In the genomic region with DNA sequence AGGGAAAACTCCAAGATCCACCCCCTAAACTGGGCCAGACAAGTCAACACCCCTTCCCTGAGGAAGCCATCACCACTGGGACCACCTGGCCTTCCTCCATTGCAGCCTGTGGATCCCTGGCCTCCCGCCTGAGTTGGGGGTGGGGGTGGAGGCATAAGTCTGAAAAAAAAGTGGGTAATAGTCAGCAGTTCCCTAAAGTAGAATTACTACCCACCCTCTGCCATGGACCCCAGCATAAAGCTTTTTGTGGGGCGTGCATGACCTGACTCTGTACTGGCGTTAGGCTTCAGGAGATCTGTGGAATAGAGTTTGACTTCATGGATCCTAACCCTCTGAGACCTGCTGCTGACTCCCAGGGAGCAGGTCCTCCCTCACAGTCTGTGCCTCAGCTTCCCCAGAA, we compare ENCODE assay signal across 23 cellular contexts. TPM values are rescaled to one million over a fixed set of nuclear protein-coding genes. Genes with fewer than 3 reads are reported as not detected.
DNase-seq lines count a peak whose midpoint lies in the region; ATAC-seq and TF ChIP-seq lines count a peak whose summit lies in the region.
"Had no signal": no experiment of that assay in that cellular context is flagged by ENCODE, and none has a peak within 500 bp of the region (broad histone marks: within the 10 kb centered on the region; RNA-seq: fewer than 3 reads in every experiment).

No MANE protein-coding gene starts in this region.

- no peak for TF ChIP-seq CTCF in left ventricle myocardium inferior (IDR thresholded peaks at IDR 0.05; ENCODE audit: borderline replicate concordance)
- TF ChIP-seq CTCF in brain (conservative IDR thresholded peaks at IDR 0.05): no peak
- no peak for TF ChIP-seq CTCF in mucosa of descending colon (IDR thresholded peaks at IDR 0.05)
- TF ChIP-seq CTCF in upper lobe of right lung (IDR thresholded peaks at IDR 0.05): no peak

- H3K9me3 ChIP-seq in left ventricle myocardium inferior (replicated peaks) (no peaks in the 10 kb centered on the region), mucosa of descending colon (no peaks in the 10 kb centered on the region), upper lobe of right lung (no peaks in the 10 kb centered on the region)
- H3K9me3 ChIP-seq: testis had no signal

- H3K27me3 ChIP-seq in left ventricle myocardium inferior (ENCODE audit: low read depth): no peaks in the 10 kb centered on the region
- H3K27me3 ChIP-seq in upper lobe of right lung: no peaks in the 10 kb centered on the region
- H3K27me3 ChIP-seq: testis had no signal

- H3K4me1 Mint-ChIP-seq in brain: peaks cover 52% of the 10 kb centered on the region

- peak overlapping the region in 3 of 5 experiments; percentile 54 to 85 (median 66) for H3K27ac Mint-ChIP-seq in brain
- H3K27ac Mint-ChIP-seq: activated CD4-positive, alpha-beta memory T cell treated with anti-CD3 and anti-CD28 coated beads, Interleukin-2, amount 10 ng/mL, durations not matched to agents 7 days and 5 days; activated naive CD4-positive, alpha-beta T cell treated with anti-CD3 and anti-CD28 coated beads, Interleukin-2, amount 50 U/mL, for 24 hours; CD4-positive, CD25-positive, alpha-beta regulatory T cell had no signal

- H3K4me1 ChIP-seq in left ventricle myocardium inferior (peaks cover 54% of the 10 kb centered on the region), mucosa of descending colon (ENCODE audit: low read depth) (peaks cover 44% of the 10 kb centered on the region), upper lobe of right lung (peaks cover 34% of the 10 kb centered on the region)

- H3K36me3 ChIP-seq in left ventricle myocardium inferior (no peaks in the 10 kb centered on the region), mucosa of descending colon (ENCODE audit: low read depth) (no peaks in the 10 kb centered on the region), upper lobe of right lung (no peaks in the 10 kb centered on the region)

- H3K4me3 Mint-ChIP-seq in brain: peak overlapping the region; percentile 13 to 83 (median 82)
- H3K4me3 Mint-ChIP-seq: activated CD4-positive, alpha-beta memory T cell treated with anti-CD3 and anti-CD28 coated beads, Interleukin-2, amount 10 ng/mL, durations not matched to agents 7 days and 5 days had no signal

- H3K9me3 Mint-ChIP-seq in brain: peaks cover 0 to 4% (median 0%) of the 10 kb centered on the region in 5 experiments
- H3K9me3 Mint-ChIP-seq: activated CD4-positive, alpha-beta memory T cell treated with anti-CD3 and anti-CD28 coated beads, Interleukin-2, amount 10 ng/mL, durations not matched to agents 7 days and 5 days; activated naive CD4-positive, alpha-beta T cell treated with anti-CD3 and anti-CD28 coated beads, Interleukin-2, amount 50 U/mL, for 24 hours; CD4-positive, CD25-positive, alpha-beta regulatory T cell had no signal

- no peak overlapping the region for H3K4me3 ChIP-seq in left ventricle myocardium inferior
- no peak overlapping the region for H3K4me3 ChIP-seq in mucosa of descending colon
- H3K4me3 ChIP-seq in upper lobe of right lung: no peak overlapping the region
- H3K4me3 ChIP-seq: testis had no signal

- ATAC-seq in Right ventricle myocardium superior (ENCODE audit: poor library complexity) (no peak), mucosa of descending colon (no peak), upper lobe of right lung (no peak), HG03025 (IDR thresholded peaks at IDR 0.05; ENCODE audit: low FRiP score, unreplicated experiment) (no peak), GM21360 (IDR thresholded peaks at IDR 0.05; ENCODE audit: unreplicated experiment) (no peak)
- ATAC-seq: Right ventricle myocardium inferior had no signal

- H3K27ac ChIP-seq in left ventricle myocardium inferior (replicated peaks) (no peak overlapping the region), upper lobe of right lung (no peak overlapping the region)
- H3K27ac ChIP-seq: testis had no signal

- peaks cover 24% of the 10 kb centered on the region for H3K27me3 Mint-ChIP-seq in brain

- DNase-seq in left ventricle myocardium inferior: peak; percentile 9
- no peak for DNase-seq in Right ventricle myocardium superior
- DNase-seq in mucosa of descending colon: peak; percentile 4 to 29 (median 27)
- peak; percentile 41 for DNase-seq in upper lobe of right lung
- DNase-seq in GM19240 (ENCODE audit: insufficient read length, low spot score): no peak
- DNase-seq: ACHN; activated CD4-positive, alpha-beta memory T cell treated with anti-CD3 and anti-CD28 coated beads, Interleukin-2, amount 10 ng/mL, durations not matched to agents 7 days and 5 days; activated T-cell treated with anti-CD3 and anti-CD28 coated beads, Interleukin-2, amount 50 U/mL, for 48 hours; CD4-positive, CD25-positive, alpha-beta regulatory T cell; DMS79 treated with DMSO at 0.1 percent for 48 hours; hippocampal formation; Karpas-422; mesenchymal stem cell; NCI-H1105; NCI-H2107; NCI-H524 treated with DMSO at 0.1 percent for 48 hours; T-helper 1 cell; testis had no signal

- H3K36me3 Mint-ChIP-seq in brain: no peaks in the 10 kb centered on the region
- H3K36me3 Mint-ChIP-seq: activated naive CD4-positive, alpha-beta T cell treated with anti-CD3 and anti-CD28 coated beads, Interleukin-2, amount 50 U/mL, for 24 hours; CD4-positive, CD25-positive, alpha-beta regulatory T cell had no signal

- intact Hi-C loops in left ventricle myocardium inferior (cut with micrococcal nuclease) (no loop called here), Right ventricle myocardium superior (cut with DNase I) (loop anchor here (5.0 kb wide), 1 partner anchor 36 kb away; no protein-coding TSS in a partner anchor), mucosa of descending colon (cut with DNase I, micrococcal nuclease) (no loop called here), upper lobe of right lung (cut with DNase I) (no loop called here)

RNA-seq across cellular contexts. Expression of a gene that starts 2.0 kb away (rescaled TPM):
- 56.9 TPM for total RNA-seq in left ventricle myocardium inferior
- 67.3 TPM for total RNA-seq in Right ventricle myocardium superior
- polyA plus RNA-seq in brain (ENCODE audit: insufficient read depth, low read depth, low replicate concordance): 79.7 TPM
- 10 to 100 TPM; 28.1 to 31.0 (median 28.3) TPM for total RNA-seq in mucosa of descending colon
- total RNA-seq in upper lobe of right lung: 30.6 TPM

Comparison
In these comparisons a context has a peak if more than half of its experiments do, and no peak if none do; other contexts are left out.
1. DNase-seq: peak in left ventricle myocardium inferior (single experiment), mucosa of descending colon (3 of 3) and upper lobe of right lung (single experiment); none in Right ventricle myocardium superior (single experiment) and GM19240 (single experiment).